27 cellular contexts compared by ENCODE assay signal in genomic region chr7:102178410-102178809, GRCh38.
"Had no signal": no experiment of that assay in that cellular context is flagged by ENCODE, and none has a peak within 500 bp of the region (broad histone marks: within the 10 kb centered on the region; RNA-seq: fewer than 3 reads in every experiment).

No MANE protein-coding gene starts in this region.

- H3K9me3 ChIP-seq: adrenal gland, body of pancreas had no signal

- H3K27ac ChIP-seq: adrenal gland, body of pancreas, cardiac muscle cell, coronary artery, dorsolateral prefrontal cortex had no signal

- ATAC-seq: activated CD4-positive, alpha-beta T cell treated with anti-CD3 and anti-CD28 coated beads for 36 hours; activated CD8-positive, alpha-beta memory T cell treated with anti-CD3 and anti-CD28 coated beads, Interleukin-2, amount 10 ng/mL, durations not matched to agents 7 days and 5 days; activated CD8-positive, alpha-beta T cell treated with anti-CD3 and anti-CD28 coated beads, Interleukin-2, amount 10 ng/mL, durations not matched to agents 7 days and 5 days; activated naive CD8-positive, alpha-beta T cell treated with anti-CD3 and anti-CD28 coated beads, Interleukin-2, amount 50 U/mL, for 24 hours; body of pancreas; esophagus mucosa had no signal

- H3K4me3 ChIP-seq: adrenal gland, body of pancreas, cardiac muscle cell, coronary artery, dorsolateral prefrontal cortex had no signal

- H3K27me3 ChIP-seq: adrenal gland, body of pancreas, cardiac muscle cell, dorsolateral prefrontal cortex had no signal

- FAIRE-seq: frontal cortex had no signal

- DNase-seq: activated CD4-positive, alpha-beta memory T cell treated with anti-CD3 and anti-CD28 coated beads for 36 hours; activated CD4-positive, alpha-beta T cell treated with anti-CD3 and anti-CD28 coated beads for 36 hours; activated CD4-positive, alpha-beta T cell treated with anti-CD3 and anti-CD28 coated beads, Interleukin-2, amount 10 ng/mL, durations not matched to agents 24 days and 14 days; activated CD4-positive, CD25-positive, alpha-beta regulatory T cell; activated CD4-positive, CD25-positive, alpha-beta regulatory T cell treated with anti-CD3 and anti-CD28 coated beads, Interleukin-2, amount 50 U/mL, for 72 hours; activated CD8-positive, alpha-beta memory T cell treated with anti-CD3 and anti-CD28 coated beads, Interleukin-2, amount 10 ng/mL, durations not matched to agents 7 days and 5 days; activated CD8-positive, alpha-beta memory T cell treated with anti-CD3 and anti-CD28 coated beads, Interleukin-2, amount 50 U/mL, for 4 hours; activated CD8-positive, alpha-beta T cell treated with anti-CD3 and anti-CD28 coated beads, Interleukin-2, amount 10 ng/mL, durations not matched to agents 7 days and 5 days; activated effector memory CD4-positive, alpha-beta T cell treated with anti-CD3 and anti-CD28 coated beads, Interleukin-2, amount 50 U/mL, for 16 hours; activated naive CD4-positive, alpha-beta T cell treated with anti-CD3 and anti-CD28 coated beads for 36 hours; activated naive CD8-positive, alpha-beta T cell treated with anti-CD3 and anti-CD28 coated beads for 36 hours; activated naive CD8-positive, alpha-beta T cell treated with anti-CD3 and anti-CD28 coated beads, Interleukin-2, amount 50 U/mL, for 24 hours; activated T-cell treated with anti-CD3 and anti-CD28 coated beads, Interleukin-2, amount 50 U/mL, for 1 hour; activated T-cell treated with anti-CD3 and anti-CD28 coated beads, Interleukin-2, amount 50 U/mL, for 48 hours; adrenal gland; amygdala; aorta; body of pancreas; dorsolateral prefrontal cortex; effector memory CD4-positive, alpha-beta T cell; endodermal cell; foreskin fibroblast; T-helper 2 cell had no signal

- H3K4me1 ChIP-seq: adrenal gland, body of pancreas had no signal
